ENCODE assay signal across 27 cellular contexts in the genomic region with DNA sequence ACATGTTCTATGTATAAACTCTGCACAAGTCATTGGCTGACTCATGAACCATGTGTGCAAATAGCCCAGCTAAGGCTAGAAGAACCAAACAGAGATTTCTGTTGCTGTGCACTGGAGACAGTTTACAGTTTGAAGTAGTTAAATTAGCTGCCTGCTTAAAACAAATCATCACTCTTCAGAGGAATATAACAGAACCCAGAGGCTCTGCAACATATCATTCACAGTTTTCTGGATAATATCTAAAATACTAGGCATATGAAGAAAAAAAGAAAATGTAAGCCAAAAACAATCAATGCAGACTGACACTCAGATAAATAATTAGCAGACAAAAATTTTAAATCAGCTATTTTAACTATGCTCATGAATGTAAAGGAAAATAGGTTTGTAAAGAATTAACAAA.
"Had no signal": no experiment of that assay in that cellular context is flagged by ENCODE, and none has a peak within 500 bp of the region (broad histone marks: within the 10 kb centered on the region; RNA-seq: fewer than 3 reads in every experiment).

No MANE protein-coding gene starts in this region.

- H3K27me3 ChIP-seq: pancreas, right atrium auricular region, right lobe of liver, sigmoid colon, spleen, suprapubic skin, testis, tibial artery, transverse colon, upper lobe of right lung, uterus had no signal

- H3K9me3 ChIP-seq: neutrophil, pancreas, prostate gland, right lobe of liver, testis had no signal

- H3K4me3 ChIP-seq: pancreas, prostate gland, right atrium auricular region, right lobe of liver, sigmoid colon, spleen, suprapubic skin, testis, tibial artery, transverse colon, upper lobe of right lung, uterus had no signal

- H3K27ac ChIP-seq: neutrophil, pancreas, prostate gland, right atrium auricular region, right lobe of liver, sigmoid colon, spleen, suprapubic skin, testis, tibial artery, transverse colon, upper lobe of right lung, uterus had no signal

- FAIRE-seq: pancreas, small intestine had no signal

- H3K4me1 ChIP-seq: pancreas, prostate gland, right atrium auricular region, right lobe of liver, sigmoid colon, spleen, suprapubic skin, testis, transverse colon, upper lobe of right lung, uterus had no signal

- H3K36me3 ChIP-seq: neutrophil, pancreas, prostate gland, right atrium auricular region, right lobe of liver, sigmoid colon, spleen, suprapubic skin, tibial artery, transverse colon, upper lobe of right lung, uterus had no signal

- DNase-seq: naive thymus-derived CD8-positive, alpha-beta T cell; nephron progenitor cell; nucleus accumbens; pancreas; retina; right lobe of liver; sigmoid colon; small intestine; spleen; stimulated activated CD4-positive, alpha-beta T cell treated with anti-CD3 and anti-CD28 coated beads, Interleukin-12 subunit alpha, Interleukin-12 subunit beta, amount 100 ng/mL, for 4 hours; stimulated activated CD4-positive, alpha-beta T cell treated with anti-CD3 and anti-CD28 coated beads, Interleukin-1b, Interleukin-23, amount 100 ng/mL, for 48 hours; stimulated activated CD4-positive, alpha-beta T cell treated with anti-CD3 and anti-CD28 coated beads, Interleukin-4, amount 100 ng/mL, for 1 hour; stimulated activated CD4-positive, alpha-beta T cell treated with anti-CD3 and anti-CD28 coated beads, Interleukin-4, amount 100 ng/mL, for 4 hours; stimulated activated CD8-positive, alpha-beta memory T cell treated with anti-CD3 and anti-CD28 coated beads, Interleukin-4, amount 100 ng/mL, for 48 hours; stimulated activated naive CD4-positive, alpha-beta T cell; stimulated activated naive CD8-positive, alpha-beta T cell treated with anti-CD3 and anti-CD28 coated beads, Interleukin-15, amount 100 ng/mL, for 72 hours; stimulated activated naive CD8-positive, alpha-beta T cell treated with anti-CD3 and anti-CD28 coated beads, Interleukin-15, Interleukin-2, amounts not matched to agents 100 U/mL and 50 U/mL, for 24 hours; substantia nigra; testis; tibial artery; transverse colon; upper lobe of right lung; uterus had no signal
